ENCODE assay signal across 8 cellular contexts in genomic region chr4:26238782-26239647, GRCh38.
DNase-seq lines count a peak whose midpoint lies in the region; ATAC-seq and TF ChIP-seq lines count a peak whose summit lies in the region.

No MANE protein-coding gene starts in this region.

- H3K9me2 ChIP-seq in HCT116 (ENCODE audit: insufficient read depth), result no peaks in the 10 kb centered on the region

- intact Hi-C loops in HCT116 (cut with micrococcal nuclease), result no loop called here
- intact Hi-C loops in Panc1 (cut with micrococcal nuclease; ENCODE audit: unreplicated experiment), result no loop called here

- no peaks in the 10 kb centered on the region for H3K27me3 ChIP-seq in HCT116 (ENCODE audit: insufficient read depth, low read length)
- no peaks in the 10 kb centered on the region for H3K27me3 ChIP-seq in Panc1 (ENCODE audit: control insufficient read depth, insufficient read depth, low read length)
- no peaks in the 10 kb centered on the region for H3K27me3 ChIP-seq in gastroesophageal sphincter

- 0 out of 2 replicates have a peak, but pooled peaks have one; percentile 7 for TF ChIP-seq RAD21 in HCT116 (IDR thresholded peaks at IDR 0.05; ENCODE audit: low read depth)

- no peak for TF ChIP-seq POLR2A in HCT116 (IDR thresholded peaks at IDR 0.05; ENCODE audit: borderline replicate concordance, extremely low read depth, insufficient read depth, insufficient read length)
- no peak for TF ChIP-seq POLR2A in gastroesophageal sphincter (IDR thresholded peaks at IDR 0.05)

- CTCF ChIA-PET in HCT116 (lab: Charles Lee), result no interaction called here
- CTCF ChIA-PET in Panc1 (lab: Charles Lee), result no interaction called here

- H3K79me2 ChIP-seq in HCT116 (ENCODE audit: insufficient read depth, low read length), result no peaks in the 10 kb centered on the region

- in situ Hi-C loops in Panc1 (cut with HindIII; ENCODE audit: low pct_unique_long_range_greater_than_20kb, low sequenced_read_pairs), result no loop called here

- TF ChIP-seq CTCF in HCT116 (IDR thresholded peaks at IDR 0.05 in 2 of 3, conservative IDR thresholded peaks at IDR 0.05 in 1 of 3; ENCODE audit: borderline replicate concordance in 1 of 3, insufficient read depth in 1 of 3, low read depth in 2 of 3, low read length in 2 of 3) (no peak), Panc1 (IDR thresholded peaks at IDR 0.05) (no peak), gastroesophageal sphincter (IDR thresholded peaks at IDR 0.05) (no peak)

- H2AFZ ChIP-seq in HCT116 (ENCODE audit: low read depth, low read length, poor library complexity, severe bottlenecking), result peak overlapping the region; percentile 42

- H3K9ac ChIP-seq in HCT116 (ENCODE audit: low read length), result no peak overlapping the region

- H3K9me3 ChIP-seq in HCT116 (ENCODE audit: control insufficient read depth in 1 of 2, insufficient read depth in 1 of 2, low read depth in 1 of 2, low read length in 2 of 2) (no peaks in the 10 kb centered on the region), Panc1 (ENCODE audit: control insufficient read depth, insufficient read depth, low read depth, low read length) (no peaks in the 10 kb centered on the region; the same call in 1 of the 2 replicates), gastroesophageal sphincter (no peaks in the 10 kb centered on the region)

- DNase-seq in HCT116 (ENCODE audit: low read depth, low spot score) (no peak), Panc1 (ENCODE audit: low read depth, low spot score) (peak; percentile 7), skeletal muscle cell (ENCODE audit: low read depth) (peak; percentile 65), T-helper 2 cell (no peak)
- no peak for DNase-seq in activated CD4-positive, alpha-beta T cell treated with anti-CD3 and anti-CD28 coated beads for 4 hours

- BruUV-seq in HCT116 (replicated peaks; lab: Mats Ljungman, UMichigan), result no TSS peak
- no TSS peak for BruUV-seq in Panc1 (replicated peaks; lab: Mats Ljungman, UMichigan)

- RAD21 ChIA-PET in HCT116 (lab: Charles Lee; ENCODE audit: low non-redundant PET in 1 of 2, low total read pairs in 2 of 2, uncharacterized antibody in 2 of 2, unreplicated experiment in 2 of 2), result no interaction called here

- TF ChIP-seq EP300 in gastroesophageal sphincter (IDR thresholded peaks at IDR 0.05), result no peak

- ATAC-seq in HCT116, result no peak
- ATAC-seq in Panc1, result peak; percentile 78
- peak; percentile 35 for ATAC-seq in gastroesophageal sphincter
- no peak for ATAC-seq in HG03280 (IDR thresholded peaks at IDR 0.05; ENCODE audit: unreplicated experiment)
- no peak for ATAC-seq in HG03139 (IDR thresholded peaks at IDR 0.05; ENCODE audit: unreplicated experiment)

- no peak overlapping the region for H3K27ac ChIP-seq in HCT116 (ENCODE audit: low read depth, low read length)
- no peak overlapping the region for H3K27ac ChIP-seq in Panc1 (ENCODE audit: low read length)
- H3K27ac ChIP-seq in gastroesophageal sphincter, result peak overlapping the region in 3 of 4 donors; percentile 27 to 43 (median 29)

- no peak overlapping the region for H3K4me3 ChIP-seq in HCT116 (replicated peaks in 1 of 2; ENCODE audit: low read depth in 1 of 2, low read length in 2 of 2)
- peak overlapping the region in 1 of 2 experiments; percentile 32; a peak in 3 of 4 replicates for H3K4me3 ChIP-seq in Panc1 (ENCODE audit: low read depth in 2 of 2, low read length in 2 of 2)
- H3K4me3 ChIP-seq in gastroesophageal sphincter, result no peak overlapping the region
- no peak overlapping the region for H3K4me3 ChIP-seq in skeletal muscle cell (ENCODE audit: low read depth, low read length)

- no peak overlapping the region for H3K4me2 ChIP-seq in HCT116 (ENCODE audit: low read length)

- peaks cover 0 to 16% of the 10 kb centered on the region in 2 experiments; a peak in 2 of 4 replicates for H3K4me1 ChIP-seq in HCT116 (ENCODE audit: control insufficient read depth in 1 of 2, insufficient read depth in 2 of 2, low read length in 2 of 2)
- H3K4me1 ChIP-seq in Panc1 (ENCODE audit: control insufficient read depth, insufficient read depth, low read length), result no peaks in the 10 kb centered on the region
- peaks cover 5 to 16% (median 11%) of the 10 kb centered on the region in 3 donors for H3K4me1 ChIP-seq in gastroesophageal sphincter

- H3K36me3 ChIP-seq in HCT116 (ENCODE audit: control insufficient read depth in 1 of 2, insufficient read depth in 2 of 2, low read length in 2 of 2) (no peaks in the 10 kb centered on the region), Panc1 (ENCODE audit: control insufficient read depth, insufficient read depth, low read length) (no peaks in the 10 kb centered on the region), gastroesophageal sphincter (no peaks in the 10 kb centered on the region)

- 28 to 31% methylated on average over 8 to 9 of the region's 12 CpGs for WGBS in gastroesophageal sphincter (ENCODE audit: low coverage in 1 of 2), 2 donors

- POLR2A ChIA-PET in HCT116 (lab: Charles Lee), result no interaction called here
- POLR2A ChIA-PET in Panc1 (lab: Charles Lee), result no interaction called here

- H4K20me1 ChIP-seq in HCT116 (ENCODE audit: insufficient read depth), result no peaks in the 10 kb centered on the region

TF ChIP-seq in HCT116, 20 proteins besides CTCF, POLR2A, EP300 and RAD21:
- no peak for TF ChIP-seq JUND (IDR thresholded peaks at IDR 0.05)
- no peak for TF ChIP-seq CEBPB (IDR thresholded peaks at IDR 0.05; ENCODE audit: low read depth)
- TF ChIP-seq SIN3A (IDR thresholded peaks at IDR 0.05; ENCODE audit: low read depth), result no peak
- TF ChIP-seq EZH2 (IDR thresholded peaks at IDR 0.05), result no peak
- no peak for TF ChIP-seq EZH2phosphoT487 (IDR thresholded peaks at IDR 0.05; ENCODE audit: borderline replicate concordance)
- TF ChIP-seq ZNF274 (IDR thresholded peaks at IDR 0.05; ENCODE audit: low read depth, low read length), result no peak
- TF ChIP-seq SP1 (IDR thresholded peaks at IDR 0.05; ENCODE audit: low read depth), result no peak
- TF ChIP-seq ATF3 (IDR thresholded peaks at IDR 0.05), result no peak
- TF ChIP-seq CBX3 (IDR thresholded peaks at IDR 0.05; ENCODE audit: low read depth), result no peak
- no peak for TF ChIP-seq SRF (IDR thresholded peaks at IDR 0.05; ENCODE audit: low read depth)
- no peak for TF ChIP-seq ZFX (IDR thresholded peaks at IDR 0.05)
- TF ChIP-seq MAX (IDR thresholded peaks at IDR 0.05), result no peak
- no peak for TF ChIP-seq ELF1 (IDR thresholded peaks at IDR 0.05; ENCODE audit: borderline replicate concordance, low read depth)
- TF ChIP-seq POLR2AphosphoS5 (IDR thresholded peaks at IDR 0.05; ENCODE audit: low read depth, low read length), result no peak
- TF ChIP-seq ZBTB33 (IDR thresholded peaks at IDR 0.05; ENCODE audit: extremely low read depth, insufficient replicate concordance, low read length), result no peak
- no peak for TF ChIP-seq REST (IDR thresholded peaks at IDR 0.05; ENCODE audit: low read depth)
- TF ChIP-seq EGR1 (IDR thresholded peaks at IDR 0.05; ENCODE audit: low read depth), result no peak
- no peak for TF ChIP-seq TCF7L2 (IDR thresholded peaks at IDR 0.05; ENCODE audit: borderline replicate concordance, extremely low read depth, insufficient read depth, insufficient read length)
- TF ChIP-seq YY1 (IDR thresholded peaks at IDR 0.05; ENCODE audit: extremely low read depth, insufficient replicate concordance, low read depth, low read length), result no peak
- no peak for TF ChIP-seq FOSL1 (IDR thresholded peaks at IDR 0.05; ENCODE audit: low read depth)

Comparison
In these comparisons a context has a peak if more than half of its experiments do, and no peak if none do; other contexts are left out.
1. ATAC-seq: peak in Panc1 (single experiment) and gastroesophageal sphincter (single experiment); none in HCT116 (single experiment), HG03280 (single experiment) and HG03139 (single experiment).
2. DNase-seq: peak in Panc1 (single experiment) and skeletal muscle cell (single experiment); none in HCT116 (single experiment), T-helper 2 cell (0 of 5) and activated CD4-positive, alpha-beta T cell treated with anti-CD3 and anti-CD28 coated beads for 4 hours (0 of 2).
3. H3K27ac ChIP-seq: peak in gastroesophageal sphincter (3 of 4); none in HCT116 (single experiment) and Panc1 (single experiment).